ENCODE assay signal across 1 cellular context in the genomic region with DNA sequence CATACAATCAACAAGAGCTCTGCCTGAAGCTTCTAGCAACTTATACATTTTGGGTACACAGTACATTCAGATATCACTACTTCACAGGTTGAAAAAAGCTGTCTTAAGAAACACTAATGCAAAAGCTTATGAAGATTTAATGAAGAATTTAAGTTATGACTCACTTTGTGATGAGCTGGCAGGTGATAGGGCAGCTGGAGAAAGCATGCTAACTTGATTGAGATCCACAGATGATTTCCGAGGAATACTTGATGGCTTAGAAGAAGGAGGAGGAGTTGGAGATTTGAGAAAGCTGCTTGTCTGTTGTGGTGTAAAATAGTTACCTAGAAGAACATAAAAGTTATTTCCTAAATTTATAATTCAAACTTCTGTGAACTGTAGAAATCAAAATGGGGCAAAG.
A peak's percentile ranks its signal among the peaks of the same experiment; 100 is the strongest.
TF ChIP-seq lines count a peak whose summit lies in the region.

No MANE protein-coding gene starts in this region.

TF ChIP-seq in endothelial cell of umbilical vein, 7 proteins besides CTCF, POLR2A, EP300 and RAD21:
- TF ChIP-seq EZH2 (IDR thresholded peaks at IDR 0.05; ENCODE audit: borderline replicate concordance, low read depth, low read length, severe bottlenecking) = no peak
- peak; percentile 10 for TF ChIP-seq FOS (IDR thresholded peaks at IDR 0.05; ENCODE audit: borderline replicate concordance, insufficient read depth, low read length)
TF ChIP-seq in endothelial cell of umbilical vein: peak in this region for 1.
